ENCODE assay signal across 9 cellular contexts in genomic region chr3:112405845-112406244, GRCh38.
A peak's percentile ranks its signal among the peaks of the same experiment; 100 is the strongest.
DNase-seq lines count a peak whose midpoint lies in the region; ATAC-seq and TF ChIP-seq lines count a peak whose summit lies in the region.
"Had no signal": no experiment of that assay in that cellular context is flagged by ENCODE, and none has a peak within 500 bp of the region (broad histone marks: within the 10 kb centered on the region; RNA-seq: fewer than 3 reads in every experiment).

No MANE protein-coding gene starts in this region.

- no peak overlapping the region for H3K4me3 Mint-ChIP-seq in activated CD8-positive, alpha-beta memory T cell treated with anti-CD3 and anti-CD28 coated beads, Interleukin-2, amount 10 ng/mL, durations not matched to agents 7 days and 5 days
- H3K4me3 Mint-ChIP-seq in stimulated activated memory B cell treated with anti-CD40 and anti-IgM and Interleukin-4, amounts not matched to agents 10 μg/mL and 1 μg/mL and 100 μg/mL, for 72 hours = no peak overlapping the region
- H3K4me3 Mint-ChIP-seq: dendritic cell treated with granulocyte-macrophage colony-stimulating factor and Interleukin-4, amounts not matched to agents 40 ng/mL and 50 ng/mL, for 4 days had no signal

- no peak for TF ChIP-seq RAD21 in IMR-90 (IDR thresholded peaks at IDR 0.05; ENCODE audit: low read length)

- H4K91ac ChIP-seq in IMR-90 (ENCODE audit: insufficient read depth, low read depth, low read length) = no peak overlapping the region

- no peak overlapping the region for H2AFZ ChIP-seq in IMR-90 (replicated peaks; ENCODE audit: low read length, poor library complexity)

- H2BK20ac ChIP-seq in IMR-90 (ENCODE audit: low read depth, low read length) = no peak overlapping the region

- H4K8ac ChIP-seq in IMR-90 (ENCODE audit: low read depth in 2 of 2, low read length in 2 of 2) = no peak overlapping the region

- H3K9ac ChIP-seq in IMR-90 (ENCODE audit: low read depth, low read length) (no peak overlapping the region), colonic mucosa (ENCODE audit: low read depth in 2 of 2, low read length in 2 of 2) (no peak overlapping the region)

- no CpG with 5 or more reads among the region's 4 CpGs for WGBS in IMR-90 (ENCODE audit: extremely low coverage in 2 of 2, insufficient read length in 1 of 2), 2 experiments

- no peak overlapping the region for H2AK5ac ChIP-seq in IMR-90 (ENCODE audit: low read depth, low read length)

- ATAC-seq in activated CD8-positive, alpha-beta memory T cell treated with anti-CD3 and anti-CD28 coated beads, Interleukin-2, amount 10 ng/mL, durations not matched to agents 7 days and 5 days = no peak
- ATAC-seq in IMR-90 (ENCODE audit: low read depth) (0 out of 2 replicates have a peak, but pooled peaks have one; percentile 27), GM18858 (IDR thresholded peaks at IDR 0.05; ENCODE audit: unreplicated experiment) (no peak), GM19467 (IDR thresholded peaks at IDR 0.05; ENCODE audit: unreplicated experiment) (no peak)
- peak; percentile 79 for ATAC-seq in stimulated activated memory B cell treated with anti-CD40 and anti-IgM and Interleukin-4, amounts not matched to agents 10 μg/mL and 1 μg/mL and 100 μg/mL, for 72 hours

- H3K36me3 ChIP-seq in IMR-90 (ENCODE audit: control insufficient read depth, insufficient read depth, low read length) (no peaks in the 10 kb centered on the region), colonic mucosa (no peaks in the 10 kb centered on the region)
- no peaks in the 10 kb centered on the region for H3K36me3 ChIP-seq in effector memory CD4-positive, alpha-beta T cell (ENCODE audit: control insufficient read depth, insufficient read depth, low read length)

- H3K14ac ChIP-seq in IMR-90 (replicated peaks; ENCODE audit: low read depth, low read length) = no peak overlapping the region

- no peak overlapping the region for H3K27ac Mint-ChIP-seq in activated CD8-positive, alpha-beta memory T cell treated with anti-CD3 and anti-CD28 coated beads, Interleukin-2, amount 10 ng/mL, durations not matched to agents 7 days and 5 days
- peak overlapping the region; percentile 70 for H3K27ac Mint-ChIP-seq in stimulated activated memory B cell treated with anti-CD40 and anti-IgM and Interleukin-4, amounts not matched to agents 10 μg/mL and 1 μg/mL and 100 μg/mL, for 72 hours

- no peaks in the 10 kb centered on the region for H3K9me3 ChIP-seq in IMR-90 (ENCODE audit: control insufficient read depth, insufficient read depth, low read length)
- no peaks in the 10 kb centered on the region for H3K9me3 ChIP-seq in colonic mucosa
- H3K9me3 ChIP-seq in effector memory CD4-positive, alpha-beta T cell (ENCODE audit: control insufficient read depth, low read length) = no peaks in the 10 kb centered on the region

- TF ChIP-seq CTCF in IMR-90 (conservative IDR thresholded peaks at IDR 0.05; ENCODE audit: low read depth, low read length) (no peak), colonic mucosa (IDR thresholded peaks at IDR 0.05) (no peak)

- no peak overlapping the region for H3K4me2 ChIP-seq in IMR-90 (ENCODE audit: low read depth, low read length)

- H3K4ac ChIP-seq in IMR-90 (ENCODE audit: low read depth, low read length) = no peak overlapping the region

- BruUV-seq in IMR-90 (replicated peaks; lab: Mats Ljungman, UMichigan) = no TSS peak

- no peaks in the 10 kb centered on the region for H3K9me3 Mint-ChIP-seq in activated CD8-positive, alpha-beta memory T cell treated with anti-CD3 and anti-CD28 coated beads, Interleukin-2, amount 10 ng/mL, durations not matched to agents 7 days and 5 days (ENCODE audit: low read depth)
- no peaks in the 10 kb centered on the region for H3K9me3 Mint-ChIP-seq in stimulated activated memory B cell treated with anti-CD40 and anti-IgM and Interleukin-4, amounts not matched to agents 10 μg/mL and 1 μg/mL and 100 μg/mL, for 72 hours
- H3K9me3 Mint-ChIP-seq: dendritic cell treated with granulocyte-macrophage colony-stimulating factor and Interleukin-4, amounts not matched to agents 40 ng/mL and 50 ng/mL, for 4 days had no signal

- in situ Hi-C loops in IMR-90 (cut with MboI; ENCODE audit: low sequenced_read_pairs) = no loop called here

- CTCF ChIA-PET in activated CD8-positive, alpha-beta memory T cell treated with anti-CD3 and anti-CD28 coated beads, Interleukin-2, amount 10 ng/mL, durations not matched to agents 7 days and 5 days (lab: Charles Lee) = interaction anchor here (1.3 to 2.1 kb wide), 3 partner anchors 10 to 93 kb away, joined by 3 to 4 read pairs (median 3); partner anchors contain the start of genes BTLA and CD200
- CTCF ChIA-PET in IMR-90 (lab: Yijun Ruan, JAX) = interaction anchor here (0.7 kb wide), 1 partner anchor 47 kb away, joined by 6 read pairs; no protein-coding TSS in a partner anchor

- no peaks in the 10 kb centered on the region for H3K36me3 Mint-ChIP-seq in activated CD8-positive, alpha-beta memory T cell treated with anti-CD3 and anti-CD28 coated beads, Interleukin-2, amount 10 ng/mL, durations not matched to agents 7 days and 5 days
- no peaks in the 10 kb centered on the region for H3K36me3 Mint-ChIP-seq in stimulated activated memory B cell treated with anti-CD40 and anti-IgM and Interleukin-4, amounts not matched to agents 10 μg/mL and 1 μg/mL and 100 μg/mL, for 72 hours

- no peak overlapping the region for H3K18ac ChIP-seq in IMR-90 (ENCODE audit: low read depth, low read length)

- H2AK9ac ChIP-seq in IMR-90 (replicated peaks; ENCODE audit: low read depth, low read length, poor library complexity) = no peak overlapping the region

- no peaks in the 10 kb centered on the region for H3K9me1 ChIP-seq in IMR-90 (ENCODE audit: insufficient read depth, low read length)

- H3K4me3 ChIP-seq in IMR-90 (ENCODE audit: insufficient read depth, low read depth, low read length) (no peak overlapping the region), colonic mucosa (no peak overlapping the region)
- no peak overlapping the region for H3K4me3 ChIP-seq in effector memory CD4-positive, alpha-beta T cell (ENCODE audit: insufficient read depth, low read depth, low read length, poor library complexity, severe bottlenecking)

- H4K20me1 ChIP-seq in IMR-90 (ENCODE audit: insufficient read depth, low read length) = no peaks in the 10 kb centered on the region

- H3K23ac ChIP-seq in IMR-90 (ENCODE audit: low read depth, low read length) = no peak overlapping the region

- peaks cover 7% of the 10 kb centered on the region for H3K27me3 Mint-ChIP-seq in activated CD8-positive, alpha-beta memory T cell treated with anti-CD3 and anti-CD28 coated beads, Interleukin-2, amount 10 ng/mL, durations not matched to agents 7 days and 5 days
- H3K27me3 Mint-ChIP-seq in stimulated activated memory B cell treated with anti-CD40 and anti-IgM and Interleukin-4, amounts not matched to agents 10 μg/mL and 1 μg/mL and 100 μg/mL, for 72 hours = no peaks in the 10 kb centered on the region
- H3K27me3 Mint-ChIP-seq: dendritic cell treated with granulocyte-macrophage colony-stimulating factor and Interleukin-4, amounts not matched to agents 40 ng/mL and 50 ng/mL, for 4 days had no signal

- H3K79me1 ChIP-seq in IMR-90 (ENCODE audit: low read depth in 1 of 2, low read length in 2 of 2) = no peaks in the 10 kb centered on the region

- H3K27me3 ChIP-seq in IMR-90 (ENCODE audit: control insufficient read depth, insufficient read depth, low read length) (no peaks in the 10 kb centered on the region), colonic mucosa (no peaks in the 10 kb centered on the region)
- no peaks in the 10 kb centered on the region for H3K27me3 ChIP-seq in effector memory CD4-positive, alpha-beta T cell (replicated peaks; ENCODE audit: control insufficient read depth, insufficient read depth, low read length, poor library complexity, severe bottlenecking)

- no peak for TF ChIP-seq POLR2A in IMR-90 (IDR thresholded peaks at IDR 0.05; ENCODE audit: low read depth, low read length)

- DNase-seq in activated CD8-positive, alpha-beta memory T cell treated with anti-CD3 and anti-CD28 coated beads, Interleukin-2, amount 10 ng/mL, durations not matched to agents 7 days and 5 days = peak; percentile 45
- no peak for DNase-seq in activated CD8-positive, alpha-beta memory T cell treated with anti-CD3 and anti-CD28 coated beads, Interleukin-2, amount 50 U/mL, for 48 hours
- DNase-seq in IMR-90 (peak; percentile 40), colonic mucosa (no peak)
- DNase-seq in effector memory CD4-positive, alpha-beta T cell = no peak

- no peak overlapping the region for H2BK5ac ChIP-seq in IMR-90 (ENCODE audit: low read depth, low read length, poor library complexity, severe bottlenecking)

- POLR2A ChIA-PET in IMR-90 (lab: Charles Lee; ENCODE audit: unreplicated experiment) = no interaction called here

- H2BK120ac ChIP-seq in IMR-90 (ENCODE audit: low read depth, low read length) = no peak overlapping the region

- H3K27ac ChIP-seq in IMR-90 (ENCODE audit: insufficient read depth, low read length) = no peak overlapping the region
- H3K27ac ChIP-seq in colonic mucosa = peak overlapping the region; percentile 13
- no peak overlapping the region for H3K27ac ChIP-seq in effector memory CD4-positive, alpha-beta T cell (ENCODE audit: insufficient read depth, low read length, poor library complexity, severe bottlenecking)

- H3K56ac ChIP-seq in IMR-90 (ENCODE audit: extremely low read depth, insufficient read depth, low read length) = no peak overlapping the region

- dilution Hi-C loops in IMR-90 (cut with HindIII; ENCODE audit: low sequenced_read_pairs, unreplicated experiment) = no loop called here

- H3K4me1 ChIP-seq in IMR-90 (ENCODE audit: control insufficient read depth, insufficient read depth, low read length) = no peaks in the 10 kb centered on the region
- no peaks in the 10 kb centered on the region for H3K4me1 ChIP-seq in colonic mucosa
- H3K4me1 ChIP-seq in effector memory CD4-positive, alpha-beta T cell (ENCODE audit: control insufficient read depth, insufficient read depth, low read length, poor library complexity, severe bottlenecking) = no peaks in the 10 kb centered on the region

- intact Hi-C loops in IMR-90 (cut with micrococcal nuclease) (no loop called here), colonic mucosa (cut with DNase I) (no loop called here)

- H3K4me1 Mint-ChIP-seq in activated CD8-positive, alpha-beta memory T cell treated with anti-CD3 and anti-CD28 coated beads, Interleukin-2, amount 10 ng/mL, durations not matched to agents 7 days and 5 days = peaks cover 4% of the 10 kb centered on the region
- H3K4me1 Mint-ChIP-seq in stimulated activated memory B cell treated with anti-CD40 and anti-IgM and Interleukin-4, amounts not matched to agents 10 μg/mL and 1 μg/mL and 100 μg/mL, for 72 hours = peaks cover 26% of the 10 kb centered on the region

- no peak overlapping the region for H2BK15ac ChIP-seq in IMR-90 (ENCODE audit: low read depth, low read length)

- no peak overlapping the region for H4K5ac ChIP-seq in IMR-90 (ENCODE audit: low read depth, low read length)

TF ChIP-seq in IMR-90, 13 proteins besides CTCF, POLR2A, EP300 and RAD21 (continues in another document):
- TF ChIP-seq FOS (IDR thresholded peaks at IDR 0.05; ENCODE audit: low read depth, low read length) (no peak), MXI1 (IDR thresholded peaks at IDR 0.05; ENCODE audit: borderline replicate concordance, low read depth, low read length) (no peak)

Comparison
In these comparisons a context has a peak if more than half of its experiments do, and no peak if none do; other contexts are left out.
1. DNase-seq: peak in activated CD8-positive, alpha-beta memory T cell treated with anti-CD3 and anti-CD28 coated beads, Interleukin-2, amount 10 ng/mL, durations not matched to agents 7 days and 5 days (single experiment) and IMR-90 (single experiment); none in activated CD8-positive, alpha-beta memory T cell treated with anti-CD3 and anti-CD28 coated beads, Interleukin-2, amount 50 U/mL, for 48 hours (single experiment), colonic mucosa (single experiment) and effector memory CD4-positive, alpha-beta T cell (0 of 3).
2. ATAC-seq: peak in IMR-90 (single experiment) and stimulated activated memory B cell treated with anti-CD40 and anti-IgM and Interleukin-4, amounts not matched to agents 10 μg/mL and 1 μg/mL and 100 μg/mL, for 72 hours (single experiment); none in activated CD8-positive, alpha-beta memory T cell treated with anti-CD3 and anti-CD28 coated beads, Interleukin-2, amount 10 ng/mL, durations not matched to agents 7 days and 5 days (single experiment), GM18858 (single experiment) and GM19467 (single experiment).